ENCODE assay signal across 7 cellular contexts in genomic region chr9:136671646-136672430, GRCh38. TPM values are rescaled to one million over a fixed set of nuclear protein-coding genes. Genes with fewer than 3 reads are reported as not detected.
DNase-seq lines count a peak whose midpoint lies in the region; ATAC-seq and TF ChIP-seq lines count a peak whose summit lies in the region.

No MANE protein-coding gene starts in this region.

- no peak for TF ChIP-seq EP300 in transverse colon (IDR thresholded peaks at IDR 0.05; ENCODE audit: low read depth)

- TF ChIP-seq RAD21 in liver (IDR thresholded peaks at IDR 0.05): peak; percentile 30 to 60

- in situ Hi-C loops in transverse colon (cut with MboI; ENCODE audit: low pct_ligation_motif_present in 1 of 4, low pct_unique_long_range_greater_than_20kb in 1 of 4, low sequenced_read_pairs in 3 of 4): no loop called here

- H3K27me3 ChIP-seq in adrenal gland (no peaks in the 10 kb centered on the region), liver (ENCODE audit: control insufficient read depth in 4 of 4, insufficient read depth in 4 of 4, low read length in 3 of 4) (no peaks in the 10 kb centered on the region), transverse colon (peaks cover 46% of the 10 kb centered on the region)

- no peak overlapping the region for H3K4me3 ChIP-seq in adrenal gland
- no peak overlapping the region for H3K4me3 ChIP-seq in liver (ENCODE audit: low read depth in 1 of 3, low read length in 3 of 3)
- H3K4me3 ChIP-seq in transverse colon: no peak overlapping the region

- TF ChIP-seq CTCF in GM12873 (IDR thresholded peaks at IDR 0.05; ENCODE audit: insufficient read depth, low read depth, low read length, missing control alignments): peak; percentile 83
- TF ChIP-seq CTCF in adrenal gland (IDR thresholded peaks at IDR 0.05): peak; percentile 61 to 70 (median 64)
- TF ChIP-seq CTCF in liver (IDR thresholded peaks at IDR 0.05; ENCODE audit: low read depth, low read length, missing input control): peak; percentile 72
- TF ChIP-seq CTCF in transverse colon (IDR thresholded peaks at IDR 0.05): peak; percentile 76 to 89 (median 86)

- 32 to 55% (median 41%) methylated on average over 4 to 27 of the region's 27 CpGs for WGBS in adrenal gland, 4 donors
- 43% methylated on average over 27 of the region's 27 CpGs for WGBS in liver
- 48% methylated on average over 25 of the region's 27 CpGs; no CpG with 5 or more reads in 1 of the 2 donors for WGBS in transverse colon (ENCODE audit: low coverage in 1 of 2), 2 donors

- H3K36me3 ChIP-seq in adrenal gland (replicated peaks in 1 of 2) (peaks cover 0 to 8% of the 10 kb centered on the region in 2 donors), liver (ENCODE audit: control insufficient read depth in 4 of 4, insufficient read depth in 3 of 4, low read depth in 1 of 4, low read length in 3 of 4) (peaks cover 0 to 15% (median 3%) of the 10 kb centered on the region in 4 donors), transverse colon (peaks cover 0 to 8% (median 0%) of the 10 kb centered on the region in 4 donors)

- H3K27ac ChIP-seq in adrenal gland: no peak overlapping the region
- H3K27ac ChIP-seq in liver (ENCODE audit: low read depth in 1 of 2, low read length in 2 of 2): peak overlapping the region in 1 of 2 donors; percentile 23
- peak overlapping the region in 1 of 4 donors; percentile 5 for H3K27ac ChIP-seq in transverse colon

- peak; percentile 46 for DNase-seq in OCI-M1 (lab: John Stamatoyannopoulos, UW)
- peak in 1 of 7 donors; percentile 53 for DNase-seq in adrenal gland
- no peak for DNase-seq in transverse colon

- ATAC-seq in GM18868 (IDR thresholded peaks at IDR 0.05; ENCODE audit: unreplicated experiment) (no peak), HG03045 (IDR thresholded peaks at IDR 0.05; ENCODE audit: unreplicated experiment) (no peak)

- intact Hi-C loops in adrenal gland (cut with DNase I): no loop called here
- intact Hi-C loops in transverse colon (cut with DNase I; ENCODE audit: low total_unique reads): no loop called here

- H3K4me1 ChIP-seq in adrenal gland (replicated peaks in 1 of 2) (no peaks in the 10 kb centered on the region), liver (ENCODE audit: control insufficient read depth in 4 of 4, insufficient read depth in 4 of 4, low read length in 3 of 4) (peaks cover 28 to 58% (median 45%) of the 10 kb centered on the region in 4 donors), transverse colon (peaks cover 0 to 25% (median 14%) of the 10 kb centered on the region in 4 donors)

- no peak overlapping the region for H3K9ac ChIP-seq in liver (ENCODE audit: low read depth in 1 of 2, low read length in 2 of 2)

- TF ChIP-seq POLR2A in adrenal gland (IDR thresholded peaks at IDR 0.05) (no peak), transverse colon (IDR thresholded peaks at IDR 0.05) (peak; percentile 14)

- H3K9me3 ChIP-seq in adrenal gland (replicated peaks in 1 of 3) (no peaks in the 10 kb centered on the region), liver (ENCODE audit: control insufficient read depth in 4 of 4, low read length in 3 of 4) (no peaks in the 10 kb centered on the region), transverse colon (no peaks in the 10 kb centered on the region)

TF ChIP-seq in liver, 16 proteins besides CTCF, POLR2A, EP300 and RAD21:
- TF ChIP-seq FOXA2 (IDR thresholded peaks at IDR 0.05) (no peak), EGR1 (IDR thresholded peaks at IDR 0.05; ENCODE audit: low read depth in 2 of 2) (no peak), RXRA (IDR thresholded peaks at IDR 0.05) (peak in 1 of 2 donors; percentile 3), FOXA1 (IDR thresholded peaks at IDR 0.05) (no peak), NR2F2 (IDR thresholded peaks at IDR 0.05) (no peak), MAX (IDR thresholded peaks at IDR 0.05) (no peak)

RNA-seq across cellular contexts. Expression of gene EGFL7, which starts 9.1 kb away (rescaled TPM):
- 100 to 1,000 TPM in 2 of 8 donors, 10 to 100 TPM in 6; 47.1 to 158 (median 79.5) TPM for total RNA-seq in adrenal gland
- polyA plus RNA-seq in adrenal gland: 100 to 1,000 TPM in 2 of 3 donors, 1 to 10 TPM in 1; 1.9 to 452 (median 190) TPM
- total RNA-seq in liver: 10 to 100 TPM; 34.5 to 38.5 TPM
- polyA plus RNA-seq in liver: 10 to 100 TPM; 32.1 to 39.7 TPM
- 10 to 100 TPM; 12.3 to 64.7 (median 33.6) TPM for total RNA-seq in transverse colon

RNA-seq across cellular contexts. Expression of gene AGPAT2, which starts 15.4 kb away (rescaled TPM):
- total RNA-seq in adrenal gland: 10 to 100 TPM; 31.7 to 84.5 (median 48.0) TPM
- 100 to 1,000 TPM in 2 of 3 donors, 1 to 10 TPM in 1; 6.4 to 274 (median 139) TPM for polyA plus RNA-seq in adrenal gland
- 100 to 1,000 TPM in 1 of 2 donors, 10 to 100 TPM in 1; 75.1 to 213 TPM for total RNA-seq in liver
- polyA plus RNA-seq in liver: 100 to 1,000 TPM; 211 to 222 TPM
- total RNA-seq in transverse colon: 100 to 1,000 TPM; 245 to 441 (median 290) TPM

RNA-seq across cellular contexts. Expression of gene DIPK1B, which starts 40.5 kb away (rescaled TPM):
- 10 to 100 TPM in 3 of 8 donors, 1 to 10 TPM in 5; 2.9 to 17.8 (median 5.4) TPM for total RNA-seq in adrenal gland
- polyA plus RNA-seq in adrenal gland: 10 to 100 TPM in 2 of 3 donors, 1 to 10 TPM in 1; 1.4 to 19.2 (median 16.3) TPM
- total RNA-seq in liver: 10 to 100 TPM in 1 of 2 donors, 1 to 10 TPM in 1; 6.4 to 19.7 TPM
- 1 to 10 TPM; 2.3 to 4.1 TPM for polyA plus RNA-seq in liver
- total RNA-seq in transverse colon: 10 to 100 TPM in 1 of 4 donors, 1 to 10 TPM in 3; 3.5 to 12.3 (median 3.9) TPM
